In genomic region chr11:64619196-64619595, GRCh38 we compare ENCODE assay signal across 18 cellular contexts. TPM values are rescaled to one million over a fixed set of nuclear protein-coding genes. Genes with fewer than 3 reads are reported as not detected.
DNase-seq lines count a peak whose midpoint lies in the region; ATAC-seq and TF ChIP-seq lines count a peak whose summit lies in the region.
"Had no signal": no experiment of that assay in that cellular context is flagged by ENCODE, and none has a peak within 500 bp of the region (broad histone marks: within the 10 kb centered on the region; RNA-seq: fewer than 3 reads in every experiment).

No MANE protein-coding gene starts in this region.

- no peak overlapping the region for H3K4me3 ChIP-seq in GM23338
- H3K4me3 ChIP-seq in liver (ENCODE audit: low read depth in 1 of 3, low read length in 3 of 3): peak overlapping the region in 1 of 3 donors; percentile 3
- no peak overlapping the region for H3K4me3 ChIP-seq in sigmoid colon
- no peak overlapping the region for H3K4me3 ChIP-seq in mucosa of descending colon

- TF ChIP-seq RAD21 in liver (IDR thresholded peaks at IDR 0.05): no peak

- no peaks in the 10 kb centered on the region for H3K79me2 ChIP-seq in GM23338 (replicated peaks; ENCODE audit: insufficient read depth)

- no peak overlapping the region for H3K27ac ChIP-seq in GM23338 (ENCODE audit: low read depth)
- peak overlapping the region; percentile 49 to 56 for H3K27ac ChIP-seq in liver (ENCODE audit: low read depth in 1 of 2, low read length in 2 of 2)
- peak overlapping the region in 3 of 4 donors; percentile 45 to 62 (median 58) for H3K27ac ChIP-seq in sigmoid colon

- no peaks in the 10 kb centered on the region for H4K20me1 ChIP-seq in GM23338 (replicated peaks; ENCODE audit: insufficient read depth)

- no peak overlapping the region for H3K9ac ChIP-seq in liver (ENCODE audit: low read depth in 1 of 2, low read length in 2 of 2)

- TF ChIP-seq POLR2A in sigmoid colon (IDR thresholded peaks at IDR 0.05): no peak

- 0 out of 2 replicates have a peak overlapping the region, but pooled peaks have one; percentile 38 for H3K27ac Mint-ChIP-seq in GM23338
- H3K27ac Mint-ChIP-seq: activated naive CD4-positive, alpha-beta T cell treated with anti-CD3 and anti-CD28 coated beads for 36 hours had no signal

- intact Hi-C loops in sigmoid colon (cut with DNase I): no loop called here
- intact Hi-C loops in mucosa of descending colon (cut with DNase I, micrococcal nuclease): no loop called here

- H3K36me3 ChIP-seq in GM23338 (ENCODE audit: insufficient read depth) (no peaks in the 10 kb centered on the region), liver (ENCODE audit: control insufficient read depth in 4 of 4, insufficient read depth in 3 of 4, low read depth in 1 of 4, low read length in 3 of 4) (no peaks in the 10 kb centered on the region), sigmoid colon (peaks cover 0 to 18% (median 0%) of the 10 kb centered on the region in 4 donors), mucosa of descending colon (ENCODE audit: low read depth) (no peaks in the 10 kb centered on the region)

- 92% methylated on average over 4 of the region's 4 CpGs for WGBS in liver
- 90 to 93% methylated on average over 4 of the region's 4 CpGs for WGBS in sigmoid colon, 2 donors

- H3K36me3 Mint-ChIP-seq in GM23338 (ENCODE audit: low read depth): no peaks in the 10 kb centered on the region; the same call in 2 of the 3 replicates

- no peaks in the 10 kb centered on the region for H3F3A ChIP-seq in GM23338 (replicated peaks; ENCODE audit: low read depth)

- no peak for ATAC-seq in GM23338
- no peak for ATAC-seq in mucosa of descending colon
- no peak for ATAC-seq in GM18861 (IDR thresholded peaks at IDR 0.05; ENCODE audit: unreplicated experiment)
- ATAC-seq in HG02571 (IDR thresholded peaks at IDR 0.05; ENCODE audit: unreplicated experiment): no peak

- no peak overlapping the region for H2AFZ ChIP-seq in GM23338

- H3K9me2 ChIP-seq in GM23338 (ENCODE audit: insufficient read depth): no peaks in the 10 kb centered on the region

- H3K9me3 Mint-ChIP-seq in GM23338: no peaks in the 10 kb centered on the region
- H3K9me3 Mint-ChIP-seq: activated naive CD4-positive, alpha-beta T cell treated with anti-CD3 and anti-CD28 coated beads for 36 hours had no signal

- H3K4me1 ChIP-seq in GM23338 (ENCODE audit: insufficient read depth) (peaks cover 5% of the 10 kb centered on the region; the same call in 1 of the 2 replicates), liver (ENCODE audit: control insufficient read depth in 4 of 4, insufficient read depth in 4 of 4, low read length in 3 of 4) (peaks cover 7 to 19% (median 14%) of the 10 kb centered on the region in 4 donors), sigmoid colon (peaks cover 0 to 23% (median 17%) of the 10 kb centered on the region in 4 donors), mucosa of descending colon (ENCODE audit: low read depth) (no peaks in the 10 kb centered on the region)

- H3K4me1 Mint-ChIP-seq in GM23338: peaks cover 16% of the 10 kb centered on the region

- no peaks in the 10 kb centered on the region for H3K27me3 ChIP-seq in GM23338 (ENCODE audit: insufficient read depth)
- no peaks in the 10 kb centered on the region for H3K27me3 ChIP-seq in liver (ENCODE audit: control insufficient read depth in 4 of 4, insufficient read depth in 4 of 4, low read length in 3 of 4)
- no peaks in the 10 kb centered on the region for H3K27me3 ChIP-seq in sigmoid colon

- H3K4me2 ChIP-seq in GM23338: no peak overlapping the region

- TF ChIP-seq EP300 in sigmoid colon (IDR thresholded peaks at IDR 0.05): no peak

- DNase-seq in GM23338 (ENCODE audit: low spot score) (no peak), anterior cingulate cortex (lab: John Stamatoyannopoulos, UW) (peak in 33 of 58 donors; percentile 9 to 80 (median 53)), sigmoid colon (no peak), mucosa of descending colon (no peak), DMS153 treated with DMSO at 0.1 percent for 48 hours (lab: John Stamatoyannopoulos, UW; ENCODE audit: unreplicated experiment) (no peak)
- DNase-seq: activated CD4-positive, CD25-positive, alpha-beta regulatory T cell treated with anti-CD3 and anti-CD28 coated beads, Interleukin-2, amount 50 U/mL, for 72 hours; activated CD8-positive, alpha-beta memory T cell treated with anti-CD3 and anti-CD28 coated beads, Interleukin-2, amount 50 U/mL, for 48 hours; NCI-H1417 treated with DMSO at 0.1 percent for 48 hours; NK-92 treated with Interleukin-12 subunit alpha and Interleukin-12 subunit beta, amount 100 ng/mL, for 24 hours; SHP77; stimulated activated naive CD4-positive, alpha-beta T cell treated with Interleukin-2 at 50 U/mL for 16 hours had no signal

- no peaks in the 10 kb centered on the region for H3K9me3 ChIP-seq in liver (ENCODE audit: control insufficient read depth in 4 of 4, low read length in 3 of 4)
- H3K9me3 ChIP-seq in sigmoid colon: no peaks in the 10 kb centered on the region
- no peaks in the 10 kb centered on the region for H3K9me3 ChIP-seq in mucosa of descending colon

- peaks cover 18% of the 10 kb centered on the region for H3K27me3 Mint-ChIP-seq in GM23338 (ENCODE audit: insufficient read depth, low read depth, poor library complexity)

- H3K4me3 Mint-ChIP-seq in GM23338: no peak overlapping the region
- H3K4me3 Mint-ChIP-seq: activated naive CD4-positive, alpha-beta T cell treated with anti-CD3 and anti-CD28 coated beads for 36 hours had no signal

- TF ChIP-seq CTCF in GM23338 (conservative IDR thresholded peaks at IDR 0.05; ENCODE audit: low read depth in 2 of 2) (no peak), liver (IDR thresholded peaks at IDR 0.05; ENCODE audit: low read depth, low read length, missing input control) (no peak), sigmoid colon (IDR thresholded peaks at IDR 0.05) (no peak), mucosa of descending colon (IDR thresholded peaks at IDR 0.05) (no peak)

TF ChIP-seq in GM23338, 12 proteins besides CTCF, POLR2A, EP300 and RAD21:
- TF ChIP-seq EZH2phosphoT487 (IDR thresholded peaks at IDR 0.05; ENCODE audit: unreplicated experiment): no peak
- no peak for TF ChIP-seq POLR2AphosphoS5 (IDR thresholded peaks at IDR 0.05; ENCODE audit: low read depth)
- TF ChIP-seq ZNF331 (CRISPR knock-in tag; IDR thresholded peaks at IDR 0.05; ENCODE audit: low read depth): no peak
- TF ChIP-seq JUNB (IDR thresholded peaks at IDR 0.05; ENCODE audit: unreplicated experiment): no peak
- no peak for TF ChIP-seq EZH2 (IDR thresholded peaks at IDR 0.05; ENCODE audit: low read depth, unreplicated experiment)

TF ChIP-seq in liver, 16 proteins besides CTCF, POLR2A, EP300 and RAD21:
- TF ChIP-seq FOXA2 (IDR thresholded peaks at IDR 0.05) (no peak), RXRA (IDR thresholded peaks at IDR 0.05) (no peak), ZBTB33 (IDR thresholded peaks at IDR 0.05) (no peak), NR2F2 (IDR thresholded peaks at IDR 0.05) (no peak), FOXA1 (IDR thresholded peaks at IDR 0.05) (no peak), TAF1 (conservative IDR thresholded peaks at IDR 0.05) (no peak), GABPA (IDR thresholded peaks at IDR 0.05 in 1 of 2, conservative IDR thresholded peaks at IDR 0.05 in 1 of 2) (no peak), SP1 (IDR thresholded peaks at IDR 0.05) (no peak), JUND (IDR thresholded peaks at IDR 0.05) (no peak), HNF4A (conservative IDR thresholded peaks at IDR 0.05) (no peak), HNF4G (IDR thresholded peaks at IDR 0.05) (no peak), EGR1 (IDR thresholded peaks at IDR 0.05; ENCODE audit: low read depth in 2 of 2) (no peak)
- TF ChIP-seq, protein P1, sequence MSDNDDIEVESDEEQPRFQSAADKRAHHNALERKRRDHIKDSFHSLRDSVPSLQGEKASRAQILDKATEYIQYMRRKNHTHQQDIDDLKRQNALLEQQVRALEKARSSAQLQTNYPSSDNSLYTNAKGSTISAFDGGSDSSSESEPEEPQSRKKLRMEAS (IDR thresholded peaks at IDR 0.05): no peak
TF ChIP-seq in liver: peak in this region for 0.

RNA-seq across cellular contexts. Expression of gene SLC22A12, which starts 28.2 kb away (rescaled TPM):
- total RNA-seq in GM23338 (2014; rRNA removed; shearing (Covaris generic)): not detected in 2 replicates
- not detected in 2 replicates for polyA plus RNA-seq in GM23338 (2016; fragmentation: Nextera tagmentation; extraction: Ambion mirVana)
- under 1 TPM in 1 of 2 donors, not detected in 1; under 0.01 TPM for total RNA-seq in liver
- under 1 TPM in 1 of 2 donors, not detected in 1; 0.02 TPM for polyA plus RNA-seq in liver
- not detected for total RNA-seq in sigmoid colon
- polyA plus RNA-seq in sigmoid colon: not detected
- not detected for total RNA-seq in mucosa of descending colon
- total RNA-seq: activated naive CD4-positive, alpha-beta T cell treated with anti-CD3 and anti-CD28 coated beads for 36 hours; bronchial epithelial cell; fibroblast of villous mesenchyme; lung microvascular endothelial cell had no signal

Comparison
In these comparisons a context has a peak if more than half of its experiments do, and no peak if none do; other contexts are left out.
1. DNase-seq: peak in anterior cingulate cortex (33 of 58); none in GM23338 (single experiment), sigmoid colon (single experiment), mucosa of descending colon (0 of 3) and DMS153 treated with DMSO at 0.1 percent for 48 hours (single experiment).